ENCODE assay signal across 18 cellular contexts in genomic region chr4:138112389-138112788, GRCh38.
"Had no signal": no experiment of that assay in that cellular context is flagged by ENCODE, and none has a peak within 500 bp of the region (broad histone marks: within the 10 kb centered on the region; RNA-seq: fewer than 3 reads in every experiment).

No MANE protein-coding gene starts in this region.

- H3K27ac Mint-ChIP-seq: activated naive CD8-positive, alpha-beta T cell treated with anti-CD3 and anti-CD28 coated beads for 36 hours; activated T-helper 1 cell treated with anti-CD3 and anti-CD28 coated beads, Interleukin-12 subunit alpha, Interleukin-12 subunit beta, Interleukin-2, Interleukin-4 antibody, amounts not matched to agents 30 ng/mL and 10 ng/mL and 1 ng/mL, durations not matched to agents 14 hours and 24 hours and 36 hours; naive thymus-derived CD8-positive, alpha-beta T cell; stimulated activated effector memory CD8-positive, alpha-beta T cell treated with anti-CD3 and anti-CD28 coated beads, Interleukin-12 subunit alpha, Interleukin-12 subunit beta, amount 100 ng/mL, for 72 hours; T-helper 17 cell had no signal

- H3K36me3 ChIP-seq: pancreas, spleen, thyroid gland had no signal

- H3K9me3 ChIP-seq: body of pancreas, pancreas, thyroid gland had no signal

- H3K27ac ChIP-seq: body of pancreas, pancreas, spleen, thyroid gland had no signal

- H3K4me3 Mint-ChIP-seq: activated naive CD8-positive, alpha-beta T cell treated with anti-CD3 and anti-CD28 coated beads for 36 hours; activated T-helper 1 cell treated with anti-CD3 and anti-CD28 coated beads, Interleukin-12 subunit alpha, Interleukin-12 subunit beta, Interleukin-2, Interleukin-4 antibody, amounts not matched to agents 30 ng/mL and 10 ng/mL and 1 ng/mL, durations not matched to agents 14 hours and 24 hours and 36 hours; naive thymus-derived CD8-positive, alpha-beta T cell; stimulated activated effector memory CD8-positive, alpha-beta T cell treated with anti-CD3 and anti-CD28 coated beads, Interleukin-12 subunit alpha, Interleukin-12 subunit beta, amount 100 ng/mL, for 72 hours; T-helper 17 cell had no signal

- H3K4me1 Mint-ChIP-seq: activated naive CD8-positive, alpha-beta T cell treated with anti-CD3 and anti-CD28 coated beads for 36 hours; stimulated activated effector memory CD8-positive, alpha-beta T cell treated with anti-CD3 and anti-CD28 coated beads, Interleukin-12 subunit alpha, Interleukin-12 subunit beta, amount 100 ng/mL, for 72 hours; T-helper 17 cell had no signal

- H3K9me3 Mint-ChIP-seq: activated naive CD8-positive, alpha-beta T cell treated with anti-CD3 and anti-CD28 coated beads for 36 hours; activated T-helper 1 cell treated with anti-CD3 and anti-CD28 coated beads, Interleukin-12 subunit alpha, Interleukin-12 subunit beta, Interleukin-2, Interleukin-4 antibody, amounts not matched to agents 30 ng/mL and 10 ng/mL and 1 ng/mL, durations not matched to agents 14 hours and 24 hours and 36 hours; naive thymus-derived CD8-positive, alpha-beta T cell; stimulated activated effector memory CD8-positive, alpha-beta T cell treated with anti-CD3 and anti-CD28 coated beads, Interleukin-12 subunit alpha, Interleukin-12 subunit beta, amount 100 ng/mL, for 72 hours had no signal

- H3K27me3 ChIP-seq: body of pancreas, pancreas, spleen, thyroid gland had no signal

- H3K4me3 ChIP-seq: body of pancreas, mucosa of descending colon, pancreas, spleen, thyroid gland had no signal

- H3K4me1 ChIP-seq: body of pancreas, pancreas had no signal

- H3K27me3 Mint-ChIP-seq: activated naive CD8-positive, alpha-beta T cell treated with anti-CD3 and anti-CD28 coated beads for 36 hours; T-helper 17 cell had no signal

- DNase-seq: activated CD4-positive, alpha-beta T cell treated with anti-CD3 and anti-CD28 coated beads, Interleukin-2, amount 50 U/mL, for 1 hour; activated CD8-positive, alpha-beta memory T cell treated with anti-CD3 and anti-CD28 coated beads for 24 hours; activated naive CD8-positive, alpha-beta T cell treated with anti-CD3 and anti-CD28 coated beads for 36 hours; amygdala; body of pancreas; central memory CD4-positive, alpha-beta T cell; cortex of kidney; effector CD4-positive, alpha-beta T cell; foreskin melanocyte; naive thymus-derived CD8-positive, alpha-beta T cell; pancreas; spleen; stimulated activated CD4-positive, alpha-beta T cell treated with anti-CD3 and anti-CD28 coated beads, Interleukin-1b, Interleukin-23, amount 100 ng/mL, for 48 hours; T-helper 17 cell; thyroid gland had no signal

- H3K36me3 Mint-ChIP-seq: activated naive CD8-positive, alpha-beta T cell treated with anti-CD3 and anti-CD28 coated beads for 36 hours; naive thymus-derived CD8-positive, alpha-beta T cell; stimulated activated effector memory CD8-positive, alpha-beta T cell treated with anti-CD3 and anti-CD28 coated beads, Interleukin-12 subunit alpha, Interleukin-12 subunit beta, amount 100 ng/mL, for 72 hours had no signal
